ENCODE assay signal across 8 cellular contexts in genomic region chr6:45377041-45377554, GRCh38. TPM values are rescaled to one million over a fixed set of nuclear protein-coding genes. Genes with fewer than 3 reads are reported as not detected.
A peak's percentile ranks its signal among the peaks of the same experiment; 100 is the strongest.
DNase-seq lines count a peak whose midpoint lies in the region; ATAC-seq and TF ChIP-seq lines count a peak whose summit lies in the region.

No MANE protein-coding gene starts in this region.

- H2BK5ac ChIP-seq in mesendoderm (ENCODE audit: low read length) = no peak overlapping the region

- peaks cover 4% of the 10 kb centered on the region for H3K79me1 ChIP-seq in mesendoderm (ENCODE audit: low read length)

- H3K9me2 ChIP-seq in HCT116 (ENCODE audit: insufficient read depth) = no peaks in the 10 kb centered on the region

- H3K36me3 Mint-ChIP-seq in type B pancreatic cell = no peaks in the 10 kb centered on the region

- H3K27me3 ChIP-seq in HCT116 (ENCODE audit: insufficient read depth, low read length) (no peaks in the 10 kb centered on the region), mesendoderm (ENCODE audit: insufficient read depth, low read length, poor library complexity) (no peaks in the 10 kb centered on the region)

- no peak for ATAC-seq in HCT116
- no peak for ATAC-seq in HG02642 (IDR thresholded peaks at IDR 0.05; ENCODE audit: poor library complexity, unreplicated experiment)

- H3K4ac ChIP-seq in mesendoderm (ENCODE audit: low read depth, low read length) = peak overlapping the region; percentile 82

- DNase-seq in HCT116 (ENCODE audit: low read depth, low spot score) = no peak
- peak; percentile 30 for DNase-seq in RPMI8226
- peak; percentile 80 for DNase-seq in coronary artery (ENCODE audit: low spot score)
- no peak for DNase-seq in mesendoderm
- DNase-seq in type B pancreatic cell (ENCODE audit: extremely low spot score, unreplicated experiment) = no peak
- DNase-seq in AG20443 (ENCODE audit: low spot score) = no peak

- peak overlapping the region; percentile 94 for H3K18ac ChIP-seq in mesendoderm (ENCODE audit: low read length)

- peaks cover 9% of the 10 kb centered on the region for H3K4me1 Mint-ChIP-seq in type B pancreatic cell (ENCODE audit: unreplicated experiment)

- H3K4me1 ChIP-seq in HCT116 (ENCODE audit: control insufficient read depth in 1 of 2, insufficient read depth in 2 of 2, low read length in 2 of 2) (peaks cover 6 to 20% of the 10 kb centered on the region in 2 experiments; a peak in 3 of 4 replicates), mesendoderm (ENCODE audit: control insufficient read depth, low read depth, low read length) (no peaks in the 10 kb centered on the region)

- peak overlapping the region; percentile 98 for H3K4me3 Mint-ChIP-seq in type B pancreatic cell

- H2AK5ac ChIP-seq in mesendoderm (ENCODE audit: low read length) = no peak overlapping the region

- peak overlapping the region; percentile 58 for H3K4me3 ChIP-seq in GM12875 (ENCODE audit: low read depth, low read length)
- H3K4me3 ChIP-seq in HCT116 (replicated peaks in 1 of 2; ENCODE audit: low read depth in 1 of 2, low read length in 2 of 2) = peak overlapping the region; percentile 68 to 81
- H3K4me3 ChIP-seq in coronary artery = peak overlapping the region; percentile 75
- H3K4me3 ChIP-seq in mesendoderm (ENCODE audit: low read length) = peak overlapping the region; percentile 74

- intact Hi-C loops in HCT116 (cut with micrococcal nuclease) = loop anchor here (5.0 kb wide), 1 partner anchor 335 kb away; no protein-coding TSS in a partner anchor

- H3K27ac ChIP-seq in HCT116 (ENCODE audit: low read depth, low read length) = peak overlapping the region; percentile 78
- H3K27ac ChIP-seq in coronary artery = peak overlapping the region; percentile 89 to 92
- H3K27ac ChIP-seq in mesendoderm (ENCODE audit: low read depth, low read length) = peak overlapping the region; percentile 95

- no peak overlapping the region for H4K8ac ChIP-seq in mesendoderm (ENCODE audit: low read depth, low read length)

- CTCF ChIA-PET in HCT116 (lab: Charles Lee) = interaction anchor here (1.1 to 1.9 kb wide), 3 partner anchors 11 to 901 kb away, joined by 3 to 5 read pairs (median 3); no protein-coding TSS in a partner anchor

- H3K56ac ChIP-seq in mesendoderm (ENCODE audit: low read length) = peak overlapping the region; percentile 99

- WGBS in mesendoderm (ENCODE audit: extremely low coverage, insufficient coverage, low lambda C conversion rate) = no CpG with 5 or more reads among the region's 21 CpGs

- no peak for TF ChIP-seq POLR2A in HCT116 (IDR thresholded peaks at IDR 0.05; ENCODE audit: borderline replicate concordance, extremely low read depth, insufficient read depth, insufficient read length)

- BruUV-seq in HCT116 (replicated peaks; lab: Mats Ljungman, UMichigan) = TSS peak; percentile 79

- TF ChIP-seq CTCF in GM12875 (IDR thresholded peaks at IDR 0.05; ENCODE audit: borderline replicate concordance, insufficient read depth, low read depth, low read length) (no peak), HCT116 (IDR thresholded peaks at IDR 0.05 in 2 of 3, conservative IDR thresholded peaks at IDR 0.05 in 1 of 3; ENCODE audit: borderline replicate concordance in 1 of 3, insufficient read depth in 1 of 3, low read depth in 2 of 3, low read length in 2 of 3) (no peak), coronary artery (IDR thresholded peaks at IDR 0.05) (no peak), type B pancreatic cell (conservative IDR thresholded peaks at IDR 0.05) (no peak)

- no peaks in the 10 kb centered on the region for H3K9me3 Mint-ChIP-seq in type B pancreatic cell

- no peak overlapping the region for H4K5ac ChIP-seq in mesendoderm (ENCODE audit: low read length)

- H3K23ac ChIP-seq in mesendoderm (ENCODE audit: low read length) = peak overlapping the region; percentile 83

- no peak for TF ChIP-seq RAD21 in HCT116 (IDR thresholded peaks at IDR 0.05; ENCODE audit: low read depth)

- H2BK120ac ChIP-seq in mesendoderm (ENCODE audit: low read depth, low read length) = peak overlapping the region; percentile 46

- no peaks in the 10 kb centered on the region for H3K9me3 ChIP-seq in HCT116 (ENCODE audit: control insufficient read depth in 1 of 2, insufficient read depth in 1 of 2, low read depth in 1 of 2, low read length in 2 of 2)

- peak overlapping the region; percentile 14 for H2AFZ ChIP-seq in HCT116 (ENCODE audit: low read depth, low read length, poor library complexity, severe bottlenecking)

- no peaks in the 10 kb centered on the region for H3K27me3 Mint-ChIP-seq in type B pancreatic cell

- H3K36me3 ChIP-seq in HCT116 (ENCODE audit: control insufficient read depth in 1 of 2, insufficient read depth in 2 of 2, low read length in 2 of 2) = no peaks in the 10 kb centered on the region
- H3K36me3 ChIP-seq in mesendoderm (ENCODE audit: control insufficient read depth, insufficient read depth, low read length) = no peaks in the 10 kb centered on the region

- H3K4me2 ChIP-seq in HCT116 (ENCODE audit: low read length) (peak overlapping the region; percentile 94), mesendoderm (ENCODE audit: low read length) (peak overlapping the region; percentile 58)

- H3K27ac Mint-ChIP-seq in type B pancreatic cell = peak overlapping the region; percentile 100

- no peak overlapping the region for H2BK15ac ChIP-seq in mesendoderm (replicated peaks; ENCODE audit: low read depth)

- peak overlapping the region; percentile 86 for H3K9ac ChIP-seq in HCT116 (ENCODE audit: low read length)
- H3K9ac ChIP-seq in mesendoderm (ENCODE audit: low read length) = peak overlapping the region; percentile 93

- POLR2A ChIA-PET in HCT116 (lab: Charles Lee) = no interaction called here

- H3K79me2 ChIP-seq in HCT116 (ENCODE audit: insufficient read depth, low read length) (0 out of 2 replicates have a peak, but pooled peaks cover 7% of the 10 kb centered on the region), mesendoderm (ENCODE audit: control insufficient read depth, insufficient read depth, low read length) (peaks cover 4% of the 10 kb centered on the region)

- no peaks in the 10 kb centered on the region for H4K20me1 ChIP-seq in HCT116 (ENCODE audit: insufficient read depth)

- RAD21 ChIA-PET in HCT116 (lab: Charles Lee; ENCODE audit: low non-redundant PET in 1 of 2, low total read pairs in 2 of 2, uncharacterized antibody in 2 of 2, unreplicated experiment in 2 of 2) = interaction anchor here in 1 of 2 experiments (1.1 kb wide), 1 partner anchor 721 kb away, joined by 3 read pairs; no protein-coding TSS in a partner anchor

TF ChIP-seq in HCT116, 20 proteins besides CTCF, POLR2A, EP300 and RAD21 (continues in another document):
- no peak for TF ChIP-seq EZH2phosphoT487 (IDR thresholded peaks at IDR 0.05; ENCODE audit: borderline replicate concordance)
- no peak for TF ChIP-seq ZBTB33 (IDR thresholded peaks at IDR 0.05; ENCODE audit: extremely low read depth, insufficient replicate concordance, low read length)
- no peak for TF ChIP-seq SP1 (IDR thresholded peaks at IDR 0.05; ENCODE audit: low read depth)
- TF ChIP-seq SIN3A (IDR thresholded peaks at IDR 0.05; ENCODE audit: low read depth) = no peak
- TF ChIP-seq JUND (IDR thresholded peaks at IDR 0.05) = no peak
- TF ChIP-seq ZNF274 (IDR thresholded peaks at IDR 0.05; ENCODE audit: low read depth, low read length) = no peak
- TF ChIP-seq ELF1 (IDR thresholded peaks at IDR 0.05; ENCODE audit: borderline replicate concordance, low read depth) = no peak
- TF ChIP-seq EGR1 (IDR thresholded peaks at IDR 0.05; ENCODE audit: low read depth) = no peak

RNA-seq across cellular contexts. Expression of gene SUPT3H, which starts 0.6 kb away (rescaled TPM):
- total RNA-seq in HCT116 (2021; ENCODE audit: unreplicated experiment) (7.4 TPM), type B pancreatic cell (ENCODE audit: low replicate concordance) (8.6 and 18.4 TPM in 2 replicates)
- 11.2 and 12.3 TPM in 2 replicates for polyA plus RNA-seq in HCT116 (2012)
- 18.2 TPM for polyA plus RNA-seq in mesendoderm (2013, experiment 1 of 2)
- 20.2 TPM for polyA plus RNA-seq in mesendoderm (2013, experiment 2 of 2)

RNA-seq across cellular contexts. Expression of gene RUNX2, which starts 49.0 kb away (rescaled TPM):
- total RNA-seq in HCT116 (2021; ENCODE audit: unreplicated experiment) = 1.1 TPM
- polyA plus RNA-seq in HCT116 (2012) = 0.91 and 1.2 TPM in 2 replicates
- 0.44 TPM for polyA plus RNA-seq in mesendoderm (2013, experiment 1 of 2)
- polyA plus RNA-seq in mesendoderm (2013, experiment 2 of 2) = 0.36 TPM
- total RNA-seq in type B pancreatic cell (ENCODE audit: low replicate concordance) = 5.9 and 6.0 TPM in 2 replicates

Comparison
In these comparisons a context has a peak if more than half of its experiments do, and no peak if none do; other contexts are left out.
1. DNase-seq: peak in RPMI8226 (single experiment) and coronary artery (single experiment); none in HCT116 (single experiment), mesendoderm (single experiment), type B pancreatic cell (single experiment) and AG20443 (single experiment).
2. Peak in every context shown above with its lines, with median percentiles within 50 percentile points of each other: H3K4me3 ChIP-seq and H3K27ac ChIP-seq.